18 cellular contexts compared by ENCODE assay signal in the genomic region with DNA sequence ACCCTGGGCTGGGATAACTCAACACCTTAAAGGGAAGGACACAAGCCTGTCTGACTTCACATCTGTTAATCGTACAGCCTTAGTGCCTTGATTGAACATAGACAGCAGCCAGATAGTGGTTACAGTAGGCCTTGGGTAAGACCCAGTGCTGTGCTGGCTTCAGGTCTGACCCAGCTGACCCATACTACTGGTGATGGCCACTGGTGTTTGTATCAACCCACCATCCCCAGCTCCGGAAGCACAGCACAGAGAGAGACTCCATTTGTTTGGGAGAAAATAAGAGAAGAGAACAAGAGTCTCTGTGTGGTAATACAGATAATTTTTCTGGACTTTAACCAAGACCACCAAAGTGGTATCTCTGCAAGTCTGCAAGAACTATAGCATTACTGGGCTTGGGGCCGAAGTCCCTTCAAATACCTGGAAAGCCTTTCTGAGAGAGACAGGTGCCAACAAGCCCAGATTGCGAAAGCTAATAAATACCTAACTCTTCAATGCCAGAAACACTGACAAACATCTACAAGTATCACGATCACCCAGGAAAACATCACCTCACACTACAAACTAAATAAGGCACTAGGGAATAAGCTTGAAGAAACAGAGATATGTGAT.
DNase-seq lines count a peak whose midpoint lies in the region; ATAC-seq, FAIRE-seq and TF ChIP-seq lines count a peak whose summit lies in the region.
"Had no signal": no experiment of that assay in that cellular context is flagged by ENCODE, and none has a peak within 500 bp of the region (broad histone marks: within the 10 kb centered on the region; RNA-seq: fewer than 3 reads in every experiment).

No MANE protein-coding gene starts in this region.

- H3K4me3 Mint-ChIP-seq in T-cell: no peak overlapping the region
- H3K4me3 Mint-ChIP-seq: B cell; CD8-positive, alpha-beta T cell; H9 had no signal

- H3K4me3 ChIP-seq in mammary epithelial cell (replicated peaks in 1 of 3; ENCODE audit: insufficient read depth in 1 of 3, low read depth in 2 of 3, low read length in 3 of 3) (no peak overlapping the region), liver (ENCODE audit: low read depth in 1 of 3, low read length in 3 of 3) (no peak overlapping the region), esophagus muscularis mucosa (no peak overlapping the region), hepatocyte (no peak overlapping the region)
- H3K4me3 ChIP-seq: BLaER1 treated with 17β-estradiol and CSF1 and Interleukin-3, amounts not matched to agents 10 nM and 100 nM; GM12878 had no signal

- H3K4me1 ChIP-seq in mammary epithelial cell (ENCODE audit: insufficient read depth, low read length) (no peaks in the 10 kb centered on the region), foreskin keratinocyte (no peaks in the 10 kb centered on the region), liver (ENCODE audit: control insufficient read depth in 4 of 4, insufficient read depth in 4 of 4, low read length in 3 of 4) (peaks cover 0 to 6% (median 3%) of the 10 kb centered on the region in 4 donors), esophagus muscularis mucosa (no peaks in the 10 kb centered on the region), hepatocyte (ENCODE audit: insufficient read depth) (no peaks in the 10 kb centered on the region)
- H3K4me1 ChIP-seq: BLaER1 treated with 17β-estradiol and CSF1 and Interleukin-3, amounts not matched to agents 10 nM and 100 nM had no signal

- peaks cover 25 to 39% (median 32%) of the 10 kb centered on the region in 3 donors for H3K9me3 Mint-ChIP-seq in T-cell

- H3K9me2 ChIP-seq in hepatocyte (replicated peaks; ENCODE audit: insufficient read depth): no peaks in the 10 kb centered on the region

- no peak overlapping the region for H3K27ac Mint-ChIP-seq in T-cell
- H3K27ac Mint-ChIP-seq: B cell; CD8-positive, alpha-beta T cell had no signal

- H3K9me3 ChIP-seq in mammary epithelial cell (replicated peaks; ENCODE audit: insufficient read depth, low read length): no peaks in the 10 kb centered on the region
- H3K9me3 ChIP-seq in liver (ENCODE audit: control insufficient read depth in 4 of 4, low read length in 3 of 4): no peaks in the 10 kb centered on the region
- no peaks in the 10 kb centered on the region for H3K9me3 ChIP-seq in esophagus muscularis mucosa
- H3K9me3 ChIP-seq in hepatocyte (ENCODE audit: low read depth): no peaks in the 10 kb centered on the region

- H3K27me3 Mint-ChIP-seq in T-cell: no peaks in the 10 kb centered on the region
- H3K27me3 Mint-ChIP-seq: B cell had no signal

- intact Hi-C loops in mammary epithelial cell (cut with micrococcal nuclease): no loop called here
- intact Hi-C loops in esophagus muscularis mucosa (cut with DNase I): no loop called here

- POLR2A ChIA-PET in T-cell (lab: Charles Lee): no interaction called here

- no peaks in the 10 kb centered on the region for H3K4me1 Mint-ChIP-seq in T-cell
- H3K4me1 Mint-ChIP-seq: B cell, H9 had no signal

- peak; percentile 97 for FAIRE-seq in HTR-8/SVneo (lab: Jason Lieb, UNC)
- FAIRE-seq: GM12878, H1 had no signal

- no peaks in the 10 kb centered on the region for H3K79me2 ChIP-seq in mammary epithelial cell (ENCODE audit: insufficient read depth, low read length)
- no peaks in the 10 kb centered on the region for H3K79me2 ChIP-seq in hepatocyte

- H3K27ac ChIP-seq in mammary epithelial cell (ENCODE audit: insufficient read depth, low read depth, low read length) (no peak overlapping the region), foreskin keratinocyte (no peak overlapping the region), liver (ENCODE audit: low read depth in 1 of 2, low read length in 2 of 2) (no peak overlapping the region), esophagus muscularis mucosa (replicated peaks in 1 of 4) (no peak overlapping the region), hepatocyte (no peak overlapping the region)
- H3K27ac ChIP-seq: BLaER1 treated with 17β-estradiol and CSF1 and Interleukin-3, amounts not matched to agents 10 nM and 100 nM had no signal

- H3K36me3 ChIP-seq in mammary epithelial cell (ENCODE audit: insufficient read depth, low read length) (no peaks in the 10 kb centered on the region), liver (ENCODE audit: control insufficient read depth in 4 of 4, insufficient read depth in 3 of 4, low read depth in 1 of 4, low read length in 3 of 4) (no peaks in the 10 kb centered on the region), esophagus muscularis mucosa (no peaks in the 10 kb centered on the region), hepatocyte (replicated peaks; ENCODE audit: insufficient read depth, low read depth) (no peaks in the 10 kb centered on the region)
- H3K36me3 ChIP-seq: BLaER1 treated with 17β-estradiol and CSF1 and Interleukin-3, amounts not matched to agents 10 nM and 100 nM had no signal

- no peak for TF ChIP-seq POLR2A in esophagus muscularis mucosa (IDR thresholded peaks at IDR 0.05; ENCODE audit: low read depth)

- WGBS in mammary epithelial cell (ENCODE audit: low coverage, missing lambda C conversion rate): 47% methylated on average over 5 of the region's 5 CpGs
- WGBS in liver: 60% methylated on average over 5 of the region's 5 CpGs
- WGBS in esophagus muscularis mucosa: 96% methylated on average over 5 of the region's 5 CpGs
- 96% methylated on average over 5 of the region's 5 CpGs for WGBS in hepatocyte (ENCODE audit: low lambda C conversion rate, missing lambda C conversion rate)

- in situ Hi-C loops in mammary epithelial cell (cut with MboI; ENCODE audit: low sequenced_read_pairs in 2 of 2): no loop called here

- DNase-seq in HTR-8/SVneo (ENCODE audit: insufficient read length, low spot score) (no peak), mammary epithelial cell (peak; percentile 35), foreskin keratinocyte (peak; percentile 15 to 42), NCI-H2081 (lab: John Stamatoyannopoulos, UW) (no peak), esophagus muscularis mucosa (ENCODE audit: extremely low spot score) (no peak), T-cell (no peak), hepatocyte (ENCODE audit: low spot score) (no peak)
- DNase-seq: CD8-positive, alpha-beta T cell; DMS 273 treated with DMSO at 0.1 percent for 48 hours; DMS53; DND-41; EL; H9 had no signal

- TF ChIP-seq CTCF in mammary epithelial cell (conservative IDR thresholded peaks at IDR 0.05 in 1 of 2, IDR thresholded peaks at IDR 0.05 in 1 of 2; ENCODE audit: extremely low read depth in 1 of 2, insufficient read depth in 1 of 2, low read depth in 1 of 2, low read length in 2 of 2): no peak
- no peak for TF ChIP-seq CTCF in foreskin keratinocyte (conservative IDR thresholded peaks at IDR 0.05)
- TF ChIP-seq CTCF in liver (IDR thresholded peaks at IDR 0.05; ENCODE audit: low read depth, low read length, missing input control): no peak
- no peak for TF ChIP-seq CTCF in esophagus muscularis mucosa (IDR thresholded peaks at IDR 0.05)
- TF ChIP-seq CTCF in hepatocyte (IDR thresholded peaks at IDR 0.05; ENCODE audit: poor library complexity): no peak

- dilution Hi-C loops in mammary epithelial cell (cut with HindIII; ENCODE audit: low sequenced_read_pairs): no loop called here

- no TSS peak for BruUV-seq in mammary epithelial cell (replicated peaks; lab: Mats Ljungman, UMichigan)

- TF ChIP-seq RAD21 in liver (IDR thresholded peaks at IDR 0.05): no peak

- no peaks in the 10 kb centered on the region for H4K20me1 ChIP-seq in mammary epithelial cell (ENCODE audit: insufficient read depth, low read length)
- no peaks in the 10 kb centered on the region for H4K20me1 ChIP-seq in hepatocyte (ENCODE audit: insufficient read depth, poor library complexity, severe bottlenecking)
- H4K20me1 ChIP-seq: BLaER1 treated with 17β-estradiol and CSF1 and Interleukin-3, amounts not matched to agents 10 nM and 100 nM had no signal

- peaks cover 26% of the 10 kb centered on the region for H3K36me3 Mint-ChIP-seq in T-cell

- no peak for TF ChIP-seq EP300 in esophagus muscularis mucosa (IDR thresholded peaks at IDR 0.05)

- peak overlapping the region; percentile 17 for H3K4me2 ChIP-seq in mammary epithelial cell (ENCODE audit: insufficient read depth, low read depth, low read length)
- no peak overlapping the region for H3K4me2 ChIP-seq in hepatocyte
- H3K4me2 ChIP-seq: BLaER1 treated with 17β-estradiol and CSF1 and Interleukin-3, amounts not matched to agents 10 nM and 100 nM had no signal

- CTCF ChIA-PET in mammary epithelial cell (lab: Charles Lee; ENCODE audit: low non-redundant PET) (no interaction called here), T-cell (lab: Charles Lee) (no interaction called here)

- no peak overlapping the region for H3K9ac ChIP-seq in mammary epithelial cell (ENCODE audit: insufficient read depth, low read length)
- H3K9ac ChIP-seq in liver (ENCODE audit: low read depth in 1 of 2, low read length in 2 of 2): no peak overlapping the region
- H3K9ac ChIP-seq: BLaER1 treated with 17β-estradiol and CSF1 and Interleukin-3, amounts not matched to agents 10 nM and 100 nM had no signal

- no peaks in the 10 kb centered on the region for H3K27me3 ChIP-seq in mammary epithelial cell (ENCODE audit: insufficient read depth, low read length)
- H3K27me3 ChIP-seq in foreskin keratinocyte: no peaks in the 10 kb centered on the region
- no peaks in the 10 kb centered on the region for H3K27me3 ChIP-seq in liver (ENCODE audit: control insufficient read depth in 4 of 4, insufficient read depth in 4 of 4, low read length in 3 of 4)
- no peaks in the 10 kb centered on the region for H3K27me3 ChIP-seq in esophagus muscularis mucosa
- H3K27me3 ChIP-seq in hepatocyte: no peaks in the 10 kb centered on the region
- H3K27me3 ChIP-seq: BLaER1 treated with 17β-estradiol and CSF1 and Interleukin-3, amounts not matched to agents 10 nM and 100 nM had no signal

- ATAC-seq in foreskin keratinocyte (no peak), T-cell (replicated peaks in 1 of 4) (no peak)
- ATAC-seq: CD8-positive, alpha-beta T cell; GM12878 had no signal

- H2AFZ ChIP-seq in mammary epithelial cell (ENCODE audit: low read depth, low read length): no peak overlapping the region
- H2AFZ ChIP-seq in hepatocyte: no peak overlapping the region

TF ChIP-seq in liver, 16 proteins besides CTCF, POLR2A, EP300 and RAD21:
- TF ChIP-seq RXRA (IDR thresholded peaks at IDR 0.05) (no peak), FOXA2 (IDR thresholded peaks at IDR 0.05) (no peak), HNF4G (IDR thresholded peaks at IDR 0.05) (peak; percentile 9), HNF4A (conservative IDR thresholded peaks at IDR 0.05) (peak; percentile 39 to 40)

Comparison
In these comparisons a context has a peak if more than half of its experiments do, and no peak if none do; other contexts are left out.
1. DNase-seq: peak in mammary epithelial cell (single experiment) and foreskin keratinocyte (2 of 2); none in HTR-8/SVneo (single experiment), NCI-H2081 (0 of 2), esophagus muscularis mucosa (single experiment), T-cell (0 of 34) and hepatocyte (single experiment).